Comparison of ENCODE assay signal across 8 cellular contexts in the genomic region with DNA sequence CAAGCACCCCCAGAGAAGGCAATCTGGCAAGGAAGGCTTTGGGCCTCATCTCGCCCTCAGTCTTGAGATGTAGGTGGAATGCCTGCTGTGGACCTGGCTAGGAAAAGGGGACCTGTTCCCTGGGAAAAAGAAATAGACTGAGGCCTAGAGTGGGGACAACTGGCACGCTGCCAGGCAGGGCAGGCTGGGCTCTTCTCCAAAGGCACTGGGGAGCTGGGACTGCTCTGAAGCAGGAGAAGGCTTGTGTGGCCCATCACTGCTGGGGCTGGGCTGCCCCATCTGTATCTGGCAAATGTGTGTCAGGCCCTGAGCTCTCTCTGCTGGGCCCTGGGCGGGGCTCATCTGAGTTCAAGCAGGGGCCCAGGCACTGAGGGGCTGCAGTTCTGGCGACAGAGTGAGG. TPM values are rescaled to one million over a fixed set of nuclear protein-coding genes. Genes with fewer than 3 reads are reported as not detected.
DNase-seq lines count a peak whose midpoint lies in the region; ATAC-seq and TF ChIP-seq lines count a peak whose summit lies in the region.
"Had no signal": no experiment of that assay in that cellular context is flagged by ENCODE, and none has a peak within 500 bp of the region (broad histone marks: within the 10 kb centered on the region; RNA-seq: fewer than 3 reads in every experiment).

No MANE protein-coding gene starts in this region.

- no peak for TF ChIP-seq CTCF in smooth muscle cell (IDR thresholded peaks at IDR 0.05; ENCODE audit: borderline replicate concordance, insufficient read depth, poor library complexity, severe bottlenecking)
- TF ChIP-seq CTCF in adrenal gland (IDR thresholded peaks at IDR 0.05), result no peak

- no peaks in the 10 kb centered on the region for H3K79me2 ChIP-seq in smooth muscle cell (ENCODE audit: low read depth)

- intact Hi-C loops in Right ventricle myocardium superior (cut with DNase I) (no loop called here), adrenal gland (cut with DNase I) (no loop called here)

- H3K4me1 ChIP-seq in smooth muscle cell (ENCODE audit: low read depth), result peaks cover 7% of the 10 kb centered on the region
- H3K4me1 ChIP-seq in adrenal gland (replicated peaks in 1 of 2), result peaks cover 8 to 25% of the 10 kb centered on the region in 2 donors

- H2AFZ ChIP-seq in smooth muscle cell (ENCODE audit: low read depth), result no peak overlapping the region

- H4K20me1 ChIP-seq in smooth muscle cell (ENCODE audit: low read depth), result no peaks in the 10 kb centered on the region

- H3F3A ChIP-seq in smooth muscle cell (ENCODE audit: low read depth), result no peaks in the 10 kb centered on the region

- no peaks in the 10 kb centered on the region for H3K9me3 ChIP-seq in smooth muscle cell (replicated peaks; ENCODE audit: low read depth)
- no peaks in the 10 kb centered on the region for H3K9me3 ChIP-seq in adrenal gland (replicated peaks in 1 of 3)

- no peak for TF ChIP-seq POLR2A in adrenal gland (IDR thresholded peaks at IDR 0.05)

- H3K36me3 ChIP-seq in smooth muscle cell (ENCODE audit: low read depth) (no peaks in the 10 kb centered on the region), adrenal gland (replicated peaks in 1 of 2) (peaks cover 0 to 23% of the 10 kb centered on the region in 2 donors)

- H3K27ac ChIP-seq in smooth muscle cell (ENCODE audit: low read depth) (peak overlapping the region; percentile 66), adrenal gland (peak overlapping the region in 1 of 5 donors; percentile 26)
- H3K27ac ChIP-seq: HL-60 had no signal

- 88% methylated on average over 4 of the region's 4 CpGs for WGBS in smooth muscle cell (ENCODE audit: low lambda C conversion rate)
- 76 to 86% (median 80%) methylated on average over 2 to 4 of the region's 4 CpGs for WGBS in adrenal gland, 4 donors

- DNase-seq in DMS 273 (lab: John Stamatoyannopoulos, UW; ENCODE audit: unreplicated experiment) (peak; percentile 47), DMS 273 treated with DMSO at 0.1 percent for 48 hours (lab: John Stamatoyannopoulos, UW) (no peak), Right ventricle myocardium superior (peak; percentile 51), smooth muscle cell (lab: John Stamatoyannopoulos, UW; ENCODE audit: unreplicated experiment) (no peak), adrenal gland (no peak)
- DNase-seq: endodermal cell had no signal

- peak; percentile 8 for ATAC-seq in Right ventricle myocardium superior (ENCODE audit: poor library complexity)
- no peak for ATAC-seq in HG03039 (IDR thresholded peaks at IDR 0.05; ENCODE audit: unreplicated experiment)

- H3K9ac ChIP-seq in smooth muscle cell (ENCODE audit: low read depth), result peak overlapping the region; percentile 71

- H3K4me2 ChIP-seq in smooth muscle cell, result peak overlapping the region; percentile 26

- no peak overlapping the region for H3K4me3 ChIP-seq in smooth muscle cell
- no peak overlapping the region for H3K4me3 ChIP-seq in adrenal gland

- H3K27me3 ChIP-seq in smooth muscle cell (ENCODE audit: low read depth), result peaks cover 11% of the 10 kb centered on the region
- no peaks in the 10 kb centered on the region for H3K27me3 ChIP-seq in adrenal gland

RNA-seq across cellular contexts. Expression of a gene that starts 32.9 kb away (rescaled TPM):
- total RNA-seq in Right ventricle myocardium superior, result 31.4 TPM
- total RNA-seq in smooth muscle cell, result 7.1 and 10.6 TPM in 2 replicates
- polyA plus RNA-seq in smooth muscle cell, result 5.4 and 11.1 TPM in 2 replicates
- total RNA-seq in adrenal gland, result 10 to 100 TPM in 6 of 8 donors, 1 to 10 TPM in 2; 8.5 to 46.1 (median 23.9) TPM
- 10 to 100 TPM in 2 of 3 donors, 1 to 10 TPM in 1; 1.2 to 74.8 (median 18.8) TPM for polyA plus RNA-seq in adrenal gland

RNA-seq across cellular contexts. Expression of a gene that starts 37.2 kb away (rescaled TPM):
- 62.3 TPM for total RNA-seq in Right ventricle myocardium superior
- total RNA-seq in smooth muscle cell, result 10.8 and 13.1 TPM in 2 replicates
- 14.7 and 20.4 TPM in 2 replicates for polyA plus RNA-seq in smooth muscle cell
- total RNA-seq in adrenal gland, result 10 to 100 TPM; 36.3 to 87.0 (median 48.3) TPM
- 10 to 100 TPM; 25.1 to 42.6 (median 38.5) TPM for polyA plus RNA-seq in adrenal gland

RNA-seq across cellular contexts. Expression of a gene that starts 42.1 kb away (rescaled TPM):
- total RNA-seq in Right ventricle myocardium superior (40.4 TPM), smooth muscle cell (0.36 TPM in 1 of 2 replicates, not detected in the other), adrenal gland (10 to 100 TPM; 41.7 to 74.2 (median 56.5) TPM)
- polyA plus RNA-seq in smooth muscle cell (0.99 and 3.2 TPM in 2 replicates), adrenal gland (100 to 1,000 TPM in 2 of 3 donors, 10 to 100 TPM in 1; 39.6 to 171 (median 148) TPM)

RNA-seq across cellular contexts. Expression of a gene that starts 42.1 kb away (rescaled TPM):
- total RNA-seq in Right ventricle myocardium superior (75.3 TPM), smooth muscle cell (4.1 and 9.9 TPM in 2 replicates), adrenal gland (100 to 1,000 TPM; 268 to 743 (median 528) TPM)
- polyA plus RNA-seq in smooth muscle cell (6.2 and 34.1 TPM in 2 replicates), adrenal gland (100 to 1,000 TPM in 1 of 3 donors, 10 to 100 TPM in 2; 51.3 to 220 (median 65.5) TPM)

Comparison
In these comparisons a context has a peak if more than half of its experiments do, and no peak if none do; other contexts are left out.
1. DNase-seq: peak in DMS 273 (single experiment) and Right ventricle myocardium superior (single experiment); none in DMS 273 treated with DMSO at 0.1 percent for 48 hours (single experiment), smooth muscle cell (single experiment) and adrenal gland (0 of 7).
2. RNA of a gene that starts 42.1 kb away (total RNA-seq): 41.7 to 74.2 TPM in adrenal gland and 40.4 TPM in Right ventricle myocardium superior (single experiment); 0.36 TPM in smooth muscle cell; every median in the first group is over 10 times any median in the second.